Comparison of ENCODE assay signal across 2 cellular contexts in the genomic region with DNA sequence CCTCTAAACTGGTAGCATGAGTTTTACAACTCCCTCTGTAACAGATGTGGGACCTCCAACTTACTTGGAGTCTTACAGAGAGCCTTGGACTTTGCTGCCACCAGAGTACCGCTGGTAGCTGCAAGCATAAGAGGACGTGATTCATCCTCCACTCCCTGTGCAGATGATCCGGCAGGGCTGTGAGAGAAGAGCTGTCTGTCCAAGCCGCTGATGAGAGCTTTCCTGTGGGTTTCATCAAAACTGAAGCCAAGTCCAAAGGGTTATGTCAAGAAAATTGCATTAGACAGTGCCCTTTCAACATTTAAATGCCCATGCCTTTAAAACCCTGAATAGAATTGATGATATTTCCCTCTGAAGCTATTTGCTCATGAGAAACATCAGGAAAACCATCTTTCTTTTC.
TF ChIP-seq lines count a peak whose summit lies in the region.

No MANE protein-coding gene starts in this region.

TF ChIP-seq in GM23338, 12 proteins besides CTCF, POLR2A, EP300 and RAD21:
- TF ChIP-seq, protein P1, sequence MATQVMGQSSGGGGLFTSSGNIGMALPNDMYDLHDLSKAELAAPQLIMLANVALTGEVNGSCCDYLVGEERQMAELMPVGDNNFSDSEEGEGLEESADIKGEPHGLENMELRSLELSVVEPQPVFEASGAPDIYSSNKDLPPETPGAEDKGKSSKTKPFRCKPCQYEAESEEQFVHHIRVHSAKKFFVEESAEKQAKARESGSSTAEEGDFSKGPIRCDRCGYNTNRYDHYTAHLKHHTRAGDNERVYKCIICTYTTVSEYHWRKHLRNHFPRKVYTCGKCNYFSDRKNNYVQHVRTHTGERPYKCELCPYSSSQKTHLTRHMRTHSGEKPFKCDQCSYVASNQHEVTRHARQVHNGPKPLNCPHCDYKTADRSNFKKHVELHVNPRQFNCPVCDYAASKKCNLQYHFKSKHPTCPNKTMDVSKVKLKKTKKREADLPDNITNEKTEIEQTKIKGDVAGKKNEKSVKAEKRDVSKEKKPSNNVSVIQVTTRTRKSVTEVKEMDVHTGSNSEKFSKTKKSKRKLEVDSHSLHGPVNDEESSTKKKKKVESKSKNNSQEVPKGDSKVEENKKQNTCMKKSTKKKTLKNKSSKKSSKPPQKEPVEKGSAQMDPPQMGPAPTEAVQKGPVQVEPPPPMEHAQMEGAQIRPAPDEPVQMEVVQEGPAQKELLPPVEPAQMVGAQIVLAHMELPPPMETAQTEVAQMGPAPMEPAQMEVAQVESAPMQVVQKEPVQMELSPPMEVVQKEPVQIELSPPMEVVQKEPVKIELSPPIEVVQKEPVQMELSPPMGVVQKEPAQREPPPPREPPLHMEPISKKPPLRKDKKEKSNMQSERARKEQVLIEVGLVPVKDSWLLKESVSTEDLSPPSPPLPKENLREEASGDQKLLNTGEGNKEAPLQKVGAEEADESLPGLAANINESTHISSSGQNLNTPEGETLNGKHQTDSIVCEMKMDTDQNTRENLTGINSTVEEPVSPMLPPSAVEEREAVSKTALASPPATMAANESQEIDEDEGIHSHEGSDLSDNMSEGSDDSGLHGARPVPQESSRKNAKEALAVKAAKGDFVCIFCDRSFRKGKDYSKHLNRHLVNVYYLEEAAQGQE (IDR thresholded peaks at IDR 0.05; ENCODE audit: unreplicated experiment), result no peak
- TF ChIP-seq ZNF114 (CRISPR knock-in tag; IDR thresholded peaks at IDR 0.05), result no peak
- no peak for TF ChIP-seq JUNB (IDR thresholded peaks at IDR 0.05; ENCODE audit: unreplicated experiment)
- TF ChIP-seq, protein P2, sequence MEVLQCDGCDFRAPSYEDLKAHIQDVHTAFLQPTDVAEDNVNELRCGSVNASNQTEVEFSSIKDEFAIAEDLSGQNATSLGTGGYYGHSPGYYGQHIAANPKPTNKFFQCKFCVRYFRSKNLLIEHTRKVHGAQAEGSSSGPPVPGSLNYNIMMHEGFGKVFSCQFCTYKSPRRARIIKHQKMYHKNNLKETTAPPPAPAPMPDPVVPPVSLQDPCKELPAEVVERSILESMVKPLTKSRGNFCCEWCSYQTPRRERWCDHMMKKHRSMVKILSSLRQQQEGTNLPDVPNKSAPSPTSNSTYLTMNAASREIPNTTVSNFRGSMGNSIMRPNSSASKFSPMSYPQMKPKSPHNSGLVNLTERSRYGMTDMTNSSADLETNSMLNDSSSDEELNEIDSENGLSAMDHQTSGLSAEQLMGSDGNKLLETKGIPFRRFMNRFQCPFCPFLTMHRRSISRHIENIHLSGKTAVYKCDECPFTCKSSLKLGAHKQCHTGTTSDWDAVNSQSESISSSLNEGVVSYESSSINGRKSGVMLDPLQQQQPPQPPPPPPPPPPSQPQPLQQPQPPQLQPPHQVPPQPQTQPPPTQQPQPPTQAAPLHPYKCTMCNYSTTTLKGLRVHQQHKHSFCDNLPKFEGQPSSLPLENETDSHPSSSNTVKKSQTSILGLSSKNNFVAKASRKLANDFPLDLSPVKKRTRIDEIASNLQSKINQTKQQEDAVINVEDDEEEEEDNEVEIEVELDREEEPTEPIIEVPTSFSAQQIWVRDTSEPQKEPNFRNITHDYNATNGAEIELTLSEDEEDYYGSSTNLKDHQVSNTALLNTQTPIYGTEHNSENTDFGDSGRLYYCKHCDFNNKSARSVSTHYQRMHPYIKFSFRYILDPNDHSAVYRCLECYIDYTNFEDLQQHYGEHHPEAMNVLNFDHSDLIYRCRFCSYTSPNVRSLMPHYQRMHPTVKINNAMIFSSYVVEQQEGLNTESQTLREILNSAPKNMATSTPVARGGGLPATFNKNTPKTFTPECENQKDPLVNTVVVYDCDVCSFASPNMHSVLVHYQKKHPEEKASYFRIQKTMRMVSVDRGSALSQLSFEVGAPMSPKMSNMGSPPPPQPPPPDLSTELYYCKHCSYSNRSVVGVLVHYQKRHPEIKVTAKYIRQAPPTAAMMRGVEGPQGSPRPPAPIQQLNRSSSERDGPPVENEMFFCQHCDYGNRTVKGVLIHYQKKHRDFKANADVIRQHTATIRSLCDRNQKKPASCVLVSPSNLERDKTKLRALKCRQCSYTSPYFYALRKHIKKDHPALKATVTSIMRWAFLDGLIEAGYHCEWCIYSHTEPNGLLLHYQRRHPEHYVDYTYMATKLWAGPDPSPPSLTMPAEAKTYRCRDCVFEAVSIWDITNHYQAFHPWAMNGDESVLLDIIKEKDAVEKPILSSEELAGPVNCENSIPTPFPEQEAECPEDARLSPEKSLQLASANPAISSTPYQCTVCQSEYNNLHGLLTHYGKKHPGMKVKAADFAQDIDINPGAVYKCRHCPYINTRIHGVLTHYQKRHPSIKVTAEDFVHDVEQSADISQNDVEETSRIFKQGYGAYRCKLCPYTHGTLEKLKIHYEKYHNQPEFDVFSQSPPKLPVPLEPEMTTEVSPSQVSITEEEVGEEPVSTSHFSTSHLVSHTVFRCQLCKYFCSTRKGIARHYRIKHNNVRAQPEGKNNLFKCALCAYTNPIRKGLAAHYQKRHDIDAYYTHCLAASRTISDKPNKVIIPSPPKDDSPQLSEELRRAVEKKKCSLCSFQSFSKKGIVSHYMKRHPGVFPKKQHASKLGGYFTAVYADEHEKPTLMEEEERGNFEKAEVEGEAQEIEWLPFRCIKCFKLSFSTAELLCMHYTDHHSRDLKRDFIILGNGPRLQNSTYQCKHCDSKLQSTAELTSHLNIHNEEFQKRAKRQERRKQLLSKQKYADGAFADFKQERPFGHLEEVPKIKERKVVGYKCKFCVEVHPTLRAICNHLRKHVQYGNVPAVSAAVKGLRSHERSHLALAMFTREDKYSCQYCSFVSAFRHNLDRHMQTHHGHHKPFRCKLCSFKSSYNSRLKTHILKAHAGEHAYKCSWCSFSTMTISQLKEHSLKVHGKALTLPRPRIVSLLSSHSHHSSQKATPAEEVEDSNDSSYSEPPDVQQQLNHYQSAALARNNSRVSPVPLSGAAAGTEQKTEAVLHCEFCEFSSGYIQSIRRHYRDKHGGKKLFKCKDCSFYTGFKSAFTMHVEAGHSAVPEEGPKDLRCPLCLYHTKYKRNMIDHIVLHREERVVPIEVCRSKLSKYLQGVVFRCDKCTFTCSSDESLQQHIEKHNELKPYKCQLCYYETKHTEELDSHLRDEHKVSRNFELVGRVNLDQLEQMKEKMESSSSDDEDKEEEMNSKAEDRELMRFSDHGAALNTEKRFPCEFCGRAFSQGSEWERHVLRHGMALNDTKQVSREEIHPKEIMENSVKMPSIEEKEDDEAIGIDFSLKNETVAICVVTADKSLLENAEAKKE (CRISPR knock-in tag; IDR thresholded peaks at IDR 0.05), result no peak
- no peak for TF ChIP-seq EZH2 (IDR thresholded peaks at IDR 0.05; ENCODE audit: low read depth, unreplicated experiment)
- TF ChIP-seq NANOG (IDR thresholded peaks at IDR 0.05; ENCODE audit: borderline replicate concordance), result no peak
- no peak for TF ChIP-seq ETS1 (IDR thresholded peaks at IDR 0.05)
- no peak for TF ChIP-seq POLR2AphosphoS5 (IDR thresholded peaks at IDR 0.05; ENCODE audit: low read depth)
TF ChIP-seq in GM23338: peak in this region for 0.

TF ChIP-seq in SK-N-SH treated with all-trans-retinoic acid at 6 μM for 48 hours, 23 proteins besides CTCF, POLR2A, EP300 and RAD21:
- TF ChIP-seq TOX (CRISPR knock-in tag; IDR thresholded peaks at IDR 0.05; ENCODE audit: borderline replicate concordance), result peak; percentile 87
- TF ChIP-seq ESRRG (CRISPR knock-in tag; IDR thresholded peaks at IDR 0.05), result no peak
- TF ChIP-seq RARB (CRISPR knock-in tag; IDR thresholded peaks at IDR 0.05), result 0 out of 2 replicates have a peak, but pooled peaks have one; percentile 25
